Comparison of ENCODE assay signal across 8 cellular contexts in the genomic region with DNA sequence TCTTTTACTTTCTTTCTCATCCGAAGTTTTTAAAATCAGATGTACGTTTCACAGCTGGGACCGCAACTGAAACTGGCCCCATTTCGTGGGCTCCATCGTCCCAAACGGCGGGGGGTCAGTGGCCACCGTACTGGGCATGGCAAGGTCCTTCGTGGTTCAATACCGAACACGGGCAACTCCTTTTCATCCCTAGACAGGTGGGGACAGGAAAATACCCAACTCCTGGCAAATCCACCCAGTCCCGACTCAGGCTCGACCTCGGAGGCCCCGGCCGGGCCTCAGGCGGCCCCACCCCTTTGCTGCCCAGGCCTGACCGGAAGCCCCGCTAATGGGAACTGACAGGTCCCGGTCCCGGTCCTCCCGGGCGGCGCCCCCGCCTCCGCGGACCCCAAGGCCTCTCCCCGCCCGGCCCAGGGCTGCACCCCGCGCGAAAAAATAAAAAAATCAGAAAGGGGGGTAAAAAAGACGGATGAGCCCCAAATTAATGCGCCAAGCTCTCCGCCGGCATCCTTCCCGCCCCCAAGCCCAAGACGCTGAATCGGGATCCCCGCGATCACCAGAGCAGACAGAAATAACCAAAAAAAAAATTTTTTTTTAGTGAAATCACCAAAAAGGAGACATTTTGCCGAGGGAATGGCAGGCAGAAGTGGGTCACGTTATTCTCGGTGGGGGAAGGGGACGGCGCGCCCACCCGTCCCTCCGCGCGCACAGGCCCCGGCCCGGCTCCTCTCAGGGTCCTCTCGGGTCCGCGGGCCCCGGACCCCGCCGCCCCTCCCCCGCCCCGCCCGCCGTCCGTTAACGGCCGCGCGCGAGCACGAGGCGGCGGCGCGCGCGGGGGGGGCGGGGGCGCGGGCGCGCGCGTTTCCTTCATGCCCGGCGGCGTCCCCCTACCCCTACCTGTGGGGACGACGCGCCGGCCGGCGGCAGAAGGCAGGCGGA. TPM values are rescaled to one million over a fixed set of nuclear protein-coding genes. Genes with fewer than 3 reads are reported as not detected.
A peak's percentile ranks its signal among the peaks of the same experiment; 100 is the strongest.
DNase-seq lines count a peak whose midpoint lies in the region; ATAC-seq and TF ChIP-seq lines count a peak whose summit lies in the region.

No MANE protein-coding gene starts in this region.

- peak overlapping the region; percentile 82 for H3K4me3 ChIP-seq in AG10803 (ENCODE audit: low read length)
- H3K4me3 ChIP-seq in KMS-11 (IDR thresholded peaks at IDR 0.05; ENCODE audit: insufficient read depth, low read depth, low read length) = no peak overlapping the region
- H3K4me3 ChIP-seq in urinary bladder (ENCODE audit: low read depth, low read length) = peak overlapping the region; percentile 99

- H3K27me3 Mint-ChIP-seq in natural killer cell treated with Interleukin-12 subunit alpha and Interleukin-12 subunit beta and Interleukin-15 and Interleukin-18, amount 100 ng/mL, for 72 hours = no peaks in the 10 kb centered on the region

- H3K9ac ChIP-seq in KMS-11 = peak overlapping the region; percentile 95

- DNase-seq in AG10803 (ENCODE audit: low read depth) (peak; percentile 56), foreskin keratinocyte (no peak)
- DNase-seq in activated naive CD4-positive, alpha-beta T cell treated with Interleukin-2 at 50 U/mL for 16 hours = peak; percentile 39
- DNase-seq in natural killer cell treated with Interleukin-12 subunit alpha and Interleukin-12 subunit beta and Interleukin-15 and Interleukin-18, amount 100 ng/mL, for 72 hours (ENCODE audit: low spot score) = peak; percentile 80

- H3K36me3 ChIP-seq in KMS-11 (ENCODE audit: insufficient read depth) (0 out of 2 replicates have a peak, but pooled peaks cover 5% of the 10 kb centered on the region), urinary bladder (ENCODE audit: insufficient read depth) (no peaks in the 10 kb centered on the region)

- peaks cover 24% of the 10 kb centered on the region for H3K36me3 Mint-ChIP-seq in natural killer cell treated with Interleukin-12 subunit alpha and Interleukin-12 subunit beta and Interleukin-15 and Interleukin-18, amount 100 ng/mL, for 72 hours

- peak overlapping the region; percentile 78 for H3K27ac ChIP-seq in KMS-11
- H3K27ac ChIP-seq in foreskin keratinocyte = peak overlapping the region; percentile 90
- peak overlapping the region; percentile 97 for H3K27ac ChIP-seq in urinary bladder (ENCODE audit: low read depth)

- H3K4me3 Mint-ChIP-seq in natural killer cell treated with Interleukin-12 subunit alpha and Interleukin-12 subunit beta and Interleukin-15 and Interleukin-18, amount 100 ng/mL, for 72 hours = peak overlapping the region; percentile 100

- no peaks in the 10 kb centered on the region for H3K9me3 Mint-ChIP-seq in natural killer cell treated with Interleukin-12 subunit alpha and Interleukin-12 subunit beta and Interleukin-15 and Interleukin-18, amount 100 ng/mL, for 72 hours

- H4K20me1 ChIP-seq in KMS-11 (ENCODE audit: insufficient read depth) = no peaks in the 10 kb centered on the region

- ATAC-seq in GM19395 (IDR thresholded peaks at IDR 0.05; ENCODE audit: unreplicated experiment) (peak; percentile 8), foreskin keratinocyte (no peak), esophagus mucosa (no peak)
- peak; percentile 12 to 19 for ATAC-seq in natural killer cell treated with Interleukin-12 subunit alpha and Interleukin-12 subunit beta and Interleukin-15 and Interleukin-18, amount 100 ng/mL, for 72 hours

- H3K27me3 ChIP-seq in KMS-11 (ENCODE audit: insufficient read depth, low read depth) = no peaks in the 10 kb centered on the region
- no peaks in the 10 kb centered on the region for H3K27me3 ChIP-seq in foreskin keratinocyte

- H3K4me1 Mint-ChIP-seq in natural killer cell treated with Interleukin-12 subunit alpha and Interleukin-12 subunit beta and Interleukin-15 and Interleukin-18, amount 100 ng/mL, for 72 hours (ENCODE audit: low read depth in 2 of 2) = peaks cover 62 to 75% of the 10 kb centered on the region in 2 donors

- under 1% methylated on average over 93 of the region's 93 CpGs for WGBS in urinary bladder

- H3K4me1 ChIP-seq in KMS-11 (ENCODE audit: low read depth, poor library complexity, severe bottlenecking) (peaks cover 61% of the 10 kb centered on the region), foreskin keratinocyte (peaks cover 14% of the 10 kb centered on the region), urinary bladder (ENCODE audit: insufficient read depth) (peaks cover 6% of the 10 kb centered on the region)

- H3K4me2 ChIP-seq in KMS-11 = peak overlapping the region; percentile 92

- H2AFZ ChIP-seq in KMS-11 (ENCODE audit: low read depth) = no peak overlapping the region

- H3K79me2 ChIP-seq in KMS-11 (ENCODE audit: insufficient read depth, low read depth) = peaks cover 66% of the 10 kb centered on the region

- H3K27ac Mint-ChIP-seq in natural killer cell treated with Interleukin-12 subunit alpha and Interleukin-12 subunit beta and Interleukin-15 and Interleukin-18, amount 100 ng/mL, for 72 hours = peak overlapping the region; percentile 91 to 100

- TF ChIP-seq CTCF in AG10803 (conservative IDR thresholded peaks at IDR 0.05; ENCODE audit: low read length) (no peak), KMS-11 (conservative IDR thresholded peaks at IDR 0.05; ENCODE audit: low read depth, low read length) (no peak), foreskin keratinocyte (conservative IDR thresholded peaks at IDR 0.05) (no peak)

RNA-seq across cellular contexts. Expression of a gene that starts 0.6 kb away (rescaled TPM):
- total RNA-seq in foreskin keratinocyte (49.6 and 50.8 TPM in 2 replicates), urinary bladder (78.8 TPM), esophagus mucosa (19.4 TPM)
- polyA plus RNA-seq in foreskin keratinocyte (26.4 and 27.3 TPM in 2 replicates), urinary bladder (32.2 TPM)
- 100 to 1,000 TPM; 114 to 136 TPM for total RNA-seq in natural killer cell treated with Interleukin-12 subunit alpha and Interleukin-12 subunit beta and Interleukin-15 and Interleukin-18, amount 100 ng/mL, for 72 hours

RNA-seq across cellular contexts. Expression of a gene that starts 53.8 kb away (rescaled TPM):
- total RNA-seq in foreskin keratinocyte = 38.9 and 41.5 TPM in 2 replicates
- 34.4 and 39.5 TPM in 2 replicates for polyA plus RNA-seq in foreskin keratinocyte
- 10 to 100 TPM; 62.4 to 73.2 TPM for total RNA-seq in natural killer cell treated with Interleukin-12 subunit alpha and Interleukin-12 subunit beta and Interleukin-15 and Interleukin-18, amount 100 ng/mL, for 72 hours
- 22.7 TPM for total RNA-seq in urinary bladder
- polyA plus RNA-seq in urinary bladder = 39.1 TPM
- total RNA-seq in esophagus mucosa = 18.2 TPM

RNA-seq across cellular contexts. Expression of a gene that starts 54.8 kb away (rescaled TPM):
- 153 and 169 TPM in 2 replicates for total RNA-seq in foreskin keratinocyte
- 107 and 135 TPM in 2 replicates for polyA plus RNA-seq in foreskin keratinocyte
- 100 to 1,000 TPM; 175 to 205 TPM for total RNA-seq in natural killer cell treated with Interleukin-12 subunit alpha and Interleukin-12 subunit beta and Interleukin-15 and Interleukin-18, amount 100 ng/mL, for 72 hours
- total RNA-seq in urinary bladder = 157 TPM
- polyA plus RNA-seq in urinary bladder = 112 TPM
- total RNA-seq in esophagus mucosa = 115 TPM

Comparison
In these comparisons a context has a peak if more than half of its experiments do, and no peak if none do; other contexts are left out.
1. DNase-seq: peak in AG10803 (single experiment), activated naive CD4-positive, alpha-beta T cell treated with Interleukin-2 at 50 U/mL for 16 hours (single experiment) and natural killer cell treated with Interleukin-12 subunit alpha and Interleukin-12 subunit beta and Interleukin-15 and Interleukin-18, amount 100 ng/mL, for 72 hours (single experiment); none in foreskin keratinocyte (0 of 2).
2. ATAC-seq: peak in GM19395 (single experiment) and natural killer cell treated with Interleukin-12 subunit alpha and Interleukin-12 subunit beta and Interleukin-15 and Interleukin-18, amount 100 ng/mL, for 72 hours (2 of 2); none in foreskin keratinocyte (single experiment) and esophagus mucosa (single experiment).
3. Peak in every context shown above with its lines, with median percentiles within 50 percentile points of each other: H3K27ac ChIP-seq.